In genomic region chr17:45088741-45089140, GRCh38 we compare ENCODE assay signal across 2 cellular contexts.
TF ChIP-seq lines count a peak whose summit lies in the region.

No MANE protein-coding gene starts in this region.

TF ChIP-seq in WTC11, 78 proteins besides CTCF, POLR2A, EP300 and RAD21 (continued from another document):
- TF ChIP-seq ZNF512 (CRISPR knock-in tag; IDR thresholded peaks at IDR 0.05; ENCODE audit: borderline replicate concordance): no peak
- TF ChIP-seq HMGA2 (CRISPR knock-in tag; IDR thresholded peaks at IDR 0.05): no peak
- no peak for TF ChIP-seq ZNF121 (CRISPR knock-in tag; IDR thresholded peaks at IDR 0.05)
- TF ChIP-seq ESRRA (CRISPR knock-in tag; IDR thresholded peaks at IDR 0.05; ENCODE audit: borderline replicate concordance): no peak
- no peak for TF ChIP-seq EMX1 (CRISPR knock-in tag; IDR thresholded peaks at IDR 0.05)
- no peak for TF ChIP-seq TEAD1 (CRISPR knock-in tag; IDR thresholded peaks at IDR 0.05)
- no peak for TF ChIP-seq SMAD4 (CRISPR knock-in tag; IDR thresholded peaks at IDR 0.05)
- no peak for TF ChIP-seq ZNF138 (CRISPR knock-in tag; conservative IDR thresholded peaks at IDR 0.05)
- TF ChIP-seq MXD4 (CRISPR knock-in tag; IDR thresholded peaks at IDR 0.05; ENCODE audit: borderline replicate concordance): no peak
- no peak for TF ChIP-seq RORB (CRISPR knock-in tag; IDR thresholded peaks at IDR 0.05)
- TF ChIP-seq NFATC4 (CRISPR knock-in tag; IDR thresholded peaks at IDR 0.05): no peak
- no peak for TF ChIP-seq ZNF317 (CRISPR knock-in tag; IDR thresholded peaks at IDR 0.05; ENCODE audit: borderline replicate concordance, low read depth)
- TF ChIP-seq GABPB1 (CRISPR knock-in tag; IDR thresholded peaks at IDR 0.05): no peak
- TF ChIP-seq PREB (CRISPR knock-in tag; IDR thresholded peaks at IDR 0.05; ENCODE audit: borderline replicate concordance): no peak
- TF ChIP-seq TP53 (CRISPR knock-in tag; IDR thresholded peaks at IDR 0.05): no peak
- TF ChIP-seq ZNF219 (CRISPR knock-in tag; IDR thresholded peaks at IDR 0.05; ENCODE audit: borderline replicate concordance): no peak

TF ChIP-seq in liver, 16 proteins besides CTCF, POLR2A, EP300 and RAD21 (continued from another document):
- TF ChIP-seq REST (IDR thresholded peaks at IDR 0.05): no peak
- no peak for TF ChIP-seq HNF4A (conservative IDR thresholded peaks at IDR 0.05)
- no peak for TF ChIP-seq JUND (IDR thresholded peaks at IDR 0.05)
- TF ChIP-seq YY1 (IDR thresholded peaks at IDR 0.05): no peak
- no peak for TF ChIP-seq TAF1 (conservative IDR thresholded peaks at IDR 0.05)
- TF ChIP-seq ATF3 (IDR thresholded peaks at IDR 0.05): no peak
